12 cellular contexts compared by ENCODE assay signal in genomic region chr18:9721893-9722515, GRCh38. TPM values are rescaled to one million over a fixed set of nuclear protein-coding genes. Genes with fewer than 3 reads are reported as not detected.
DNase-seq lines count a peak whose midpoint lies in the region; ATAC-seq and TF ChIP-seq lines count a peak whose summit lies in the region.
"Had no signal": no experiment of that assay in that cellular context is flagged by ENCODE, and none has a peak within 500 bp of the region (broad histone marks: within the 10 kb centered on the region; RNA-seq: fewer than 3 reads in every experiment).

No MANE protein-coding gene starts in this region.

- TF ChIP-seq CTCF in DND-41 (IDR thresholded peaks at IDR 0.05; ENCODE audit: borderline replicate concordance, extremely low read depth, low read length, poor library complexity, severe bottlenecking) (no peak), endodermal cell (conservative IDR thresholded peaks at IDR 0.05) (no peak), sigmoid colon (IDR thresholded peaks at IDR 0.05) (no peak)

- H3K9me3 ChIP-seq in DND-41 (ENCODE audit: insufficient read depth, low read length, severe bottlenecking) (no peaks in the 10 kb centered on the region), endodermal cell (ENCODE audit: control insufficient read depth, low read length) (no peaks in the 10 kb centered on the region), sigmoid colon (no peaks in the 10 kb centered on the region)

- ATAC-seq in DND-41 (ENCODE audit: insufficient read depth, low read depth), result 0 out of 3 replicates have a peak, but pooled peaks have one; percentile 29

- no peaks in the 10 kb centered on the region for H4K20me1 ChIP-seq in DND-41 (ENCODE audit: insufficient read depth, low read length)

- WGBS in endodermal cell (ENCODE audit: insufficient coverage in 1 of 2, insufficient read length in 1 of 2), 2 experiments, result 94 to 98% methylated on average over 7 to 8 of the region's 8 CpGs
- WGBS in sigmoid colon, 2 donors, result 79 to 84% methylated on average over 8 of the region's 8 CpGs

- no peaks in the 10 kb centered on the region for H3K79me2 ChIP-seq in DND-41 (ENCODE audit: insufficient read depth, low read length)

- DNase-seq in DND-41 (no peak), endodermal cell (peak; percentile 44), sigmoid colon (peak; percentile 29), NCI-H2029 treated with DMSO at 0.1 percent for 48 hours (lab: John Stamatoyannopoulos, UW) (no peak), NCI-H2081 (lab: John Stamatoyannopoulos, UW) (no peak), NCI-H748 treated with DMSO at 0.1 percent for 48 hours (lab: John Stamatoyannopoulos, UW) (no peak)
- DNase-seq: AML-193; CD4-positive, CD25-positive, alpha-beta regulatory T cell; NCI-H2029; NCI-H524 treated with DMSO at 0.1 percent for 48 hours had no signal

- peaks cover 0 to 1% (median 0%) of the 10 kb centered on the region in 3 donors for H3K9me3 Mint-ChIP-seq in IgD-negative memory B cell
- peaks cover 3% of the 10 kb centered on the region for H3K9me3 Mint-ChIP-seq in endodermal cell

- H3K27ac Mint-ChIP-seq in IgD-negative memory B cell, result peak overlapping the region in 2 of 3 donors; percentile 29 to 45
- H3K27ac Mint-ChIP-seq in endodermal cell, result peak overlapping the region; percentile 9

- peak overlapping the region in 1 of 4 donors; percentile 9 for H3K4me3 Mint-ChIP-seq in IgD-negative memory B cell
- H3K4me3 Mint-ChIP-seq in endodermal cell, result no peak overlapping the region
- H3K4me3 Mint-ChIP-seq: CD4-positive, CD25-positive, alpha-beta regulatory T cell had no signal

- H3K36me3 Mint-ChIP-seq in IgD-negative memory B cell, result peaks cover 4% of the 10 kb centered on the region
- peaks cover 6% of the 10 kb centered on the region for H3K36me3 Mint-ChIP-seq in endodermal cell (ENCODE audit: low read depth)
- H3K36me3 Mint-ChIP-seq: CD4-positive, CD25-positive, alpha-beta regulatory T cell had no signal

- TF ChIP-seq EP300 in sigmoid colon (IDR thresholded peaks at IDR 0.05), result no peak

- TF ChIP-seq POLR2A in sigmoid colon (IDR thresholded peaks at IDR 0.05), result no peak

- peaks cover 17 to 29% (median 20%) of the 10 kb centered on the region in 3 donors for H3K4me1 Mint-ChIP-seq in IgD-negative memory B cell
- H3K4me1 Mint-ChIP-seq in endodermal cell, result peaks cover 12% of the 10 kb centered on the region

- no peak overlapping the region for H3K4me2 ChIP-seq in DND-41 (ENCODE audit: insufficient read depth, low read length)

- H3K27me3 ChIP-seq in DND-41 (ENCODE audit: insufficient read depth, low read length, poor library complexity) (no peaks in the 10 kb centered on the region), endodermal cell (ENCODE audit: control insufficient read depth, insufficient read depth, low read length, poor library complexity, severe bottlenecking) (peaks cover 13% of the 10 kb centered on the region), sigmoid colon (no peaks in the 10 kb centered on the region)

- H3K27me3 Mint-ChIP-seq in IgD-negative memory B cell (no peaks in the 10 kb centered on the region), endodermal cell (ENCODE audit: insufficient read depth) (peaks cover 18% of the 10 kb centered on the region)

- H2AFZ ChIP-seq in DND-41 (ENCODE audit: low read depth, low read length), result no peak overlapping the region

- H3K4me3 ChIP-seq in DND-41 (ENCODE audit: low read depth in 1 of 2, low read length in 2 of 2) (no peak overlapping the region), endodermal cell (ENCODE audit: low read length) (no peak overlapping the region), sigmoid colon (no peak overlapping the region)
- H3K4me3 ChIP-seq: GM12878 had no signal

- H3K9ac ChIP-seq in DND-41 (ENCODE audit: low read depth, low read length) (no peak overlapping the region), endodermal cell (ENCODE audit: extremely low read depth, low read length, poor library complexity, severe bottlenecking) (no peak overlapping the region)

- no peaks in the 10 kb centered on the region for H3K36me3 ChIP-seq in DND-41 (ENCODE audit: insufficient read depth, low read length)
- no peaks in the 10 kb centered on the region for H3K36me3 ChIP-seq in endodermal cell (ENCODE audit: control insufficient read depth, insufficient read depth, low read length)
- peaks cover 0 to 8% (median 0%) of the 10 kb centered on the region in 4 donors for H3K36me3 ChIP-seq in sigmoid colon

- H3K4me1 ChIP-seq in DND-41 (ENCODE audit: insufficient read depth, low read length) (no peaks in the 10 kb centered on the region), endodermal cell (ENCODE audit: control insufficient read depth, insufficient read depth, low read length) (no peaks in the 10 kb centered on the region), sigmoid colon (peaks cover 0 to 39% (median 17%) of the 10 kb centered on the region in 4 donors)

- intact Hi-C loops in sigmoid colon (cut with DNase I), result no loop called here

- H3K27ac ChIP-seq in DND-41 (ENCODE audit: low read length), result no peak overlapping the region
- no peak overlapping the region for H3K27ac ChIP-seq in endodermal cell (ENCODE audit: low read depth, low read length)
- H3K27ac ChIP-seq in sigmoid colon, result no peak overlapping the region

RNA-seq across cellular contexts. Expression of gene RAB31, which starts 13.9 kb away (rescaled TPM):
- 192 TPM for polyA plus RNA-seq in IgD-negative memory B cell
- 10 to 100 TPM; 11.7 to 20.3 TPM for total RNA-seq in endodermal cell
- polyA plus RNA-seq in endodermal cell (2013, experiment 1 of 2), result 23.6 TPM
- 25.0 TPM for polyA plus RNA-seq in endodermal cell (2013, experiment 2 of 2)
- 10 to 100 TPM; 52.0 to 74.6 (median 65.9) TPM for total RNA-seq in sigmoid colon
- polyA plus RNA-seq in sigmoid colon, result 10 to 100 TPM; 16.2 to 22.2 (median 21.8) TPM

Comparison
In these comparisons a context has a peak if more than half of its experiments do, and no peak if none do; other contexts are left out.
1. DNase-seq: peak in endodermal cell (single experiment) and sigmoid colon (single experiment); none in DND-41 (single experiment), NCI-H2029 treated with DMSO at 0.1 percent for 48 hours (single experiment), NCI-H2081 (0 of 2) and NCI-H748 treated with DMSO at 0.1 percent for 48 hours (single experiment).